Comparison of ENCODE assay signal across 8 cellular contexts in the genomic region with DNA sequence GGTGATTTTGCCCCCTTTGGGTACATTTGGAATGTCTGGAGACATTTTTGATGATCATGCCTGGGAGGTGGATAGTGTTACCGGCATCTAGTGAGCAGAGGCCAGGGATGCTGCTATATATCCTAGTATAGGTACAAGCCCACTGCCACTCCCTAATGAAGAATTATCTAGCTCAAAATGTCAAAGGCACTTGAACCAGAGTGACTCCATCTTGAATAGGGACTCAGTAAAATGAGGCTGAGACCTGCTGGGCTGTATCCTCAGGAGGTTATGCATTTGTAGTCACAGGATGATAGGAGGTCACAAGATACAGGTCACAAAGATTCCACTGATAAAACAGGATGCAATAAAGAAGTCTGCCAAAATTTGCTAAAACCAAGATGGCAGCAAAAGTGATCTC. TPM values are rescaled to one million over a fixed set of nuclear protein-coding genes. Genes with fewer than 3 reads are reported as not detected.
"Had no signal": no experiment of that assay in that cellular context is flagged by ENCODE, and none has a peak within 500 bp of the region (broad histone marks: within the 10 kb centered on the region; RNA-seq: fewer than 3 reads in every experiment).

No MANE protein-coding gene starts in this region.

- FAIRE-seq: G401.6, GM12878, GM12891, GM18507, GM19239 had no signal

- H3K4me3 ChIP-seq: GM12878 had no signal

- DNase-seq: GDM1, GF-D8 had no signal

- ATAC-seq: GM12878 had no signal

RNA-seq across cellular contexts. Expression of a gene that starts 39.8 kb away (rescaled TPM):
- total RNA-seq: G401, GM12878 had no signal
